ENCODE assay signal across 1 cellular context in genomic region chr10:43436291-43437140, GRCh38.
TF ChIP-seq lines count a peak whose summit lies in the region.

Gene ZNF487, plus strand, starts transcription at chr10:43437111. Its CDS starts 38,703 bp downstream, at chr10:43475814.

TF ChIP-seq in HEK293, 187 proteins besides CTCF, POLR2A, EP300 and RAD21 (continued from another document and continues in another):
- no peak for TF ChIP-seq REST (tag by site-specific recombination; IDR thresholded peaks at IDR 0.05)
- TF ChIP-seq ZNF157 (tag by site-specific recombination; IDR thresholded peaks at IDR 0.05) = no peak
- peak; percentile 94 for TF ChIP-seq KLF10 (tag by site-specific recombination; IDR thresholded peaks at IDR 0.05)
- TF ChIP-seq TSHZ1 (tag by site-specific recombination; IDR thresholded peaks at IDR 0.05; ENCODE audit: borderline replicate concordance) = no peak
- no peak for TF ChIP-seq ZNF140 (tag by site-specific recombination; IDR thresholded peaks at IDR 0.05)
- peak; percentile 97; the same call in 1 of the 2 replicates for TF ChIP-seq KLF8 (tag by site-specific recombination; IDR thresholded peaks at IDR 0.05)
- TF ChIP-seq ZNF362 (tag by site-specific recombination; IDR thresholded peaks at IDR 0.05) = no peak; the same call in 1 of the 2 replicates
- TF ChIP-seq ZSCAN4 (tag by site-specific recombination; IDR thresholded peaks at IDR 0.05) = no peak
- TF ChIP-seq ZNF26 (tag by site-specific recombination; IDR thresholded peaks at IDR 0.05) = no peak
- TF ChIP-seq ZBTB26 (tag by site-specific recombination; optimal IDR thresholded peaks at IDR 0.05) = peak; percentile 90
- TF ChIP-seq ZNF169 (tag by site-specific recombination; IDR thresholded peaks at IDR 0.05) = no peak
- no peak for TF ChIP-seq ZNF48 (tag by site-specific recombination; IDR thresholded peaks at IDR 0.05)
- TF ChIP-seq ZBTB48 (tag by site-specific recombination; IDR thresholded peaks at IDR 0.05) = 0 out of 2 replicates have a peak, but pooled peaks have one; percentile 42
- no peak for TF ChIP-seq ZNF664 (tag by site-specific recombination; IDR thresholded peaks at IDR 0.05)
- peak; percentile 93 for TF ChIP-seq ZBTB20 (tag by site-specific recombination; IDR thresholded peaks at IDR 0.05)
- TF ChIP-seq ZFHX2 (tag by site-specific recombination; conservative IDR thresholded peaks at IDR 0.05) = peak; percentile 65
- no peak for TF ChIP-seq ZNF639 (tag by site-specific recombination; IDR thresholded peaks at IDR 0.05)
- no peak for TF ChIP-seq ZNF280D (tag by site-specific recombination; IDR thresholded peaks at IDR 0.05)
- TF ChIP-seq ZNF24 (tag by site-specific recombination; IDR thresholded peaks at IDR 0.05) = 0 out of 2 replicates have a peak, but pooled peaks have one; percentile 22
- no peak for TF ChIP-seq ZNF792 (tag by site-specific recombination; IDR thresholded peaks at IDR 0.05)
- no peak for TF ChIP-seq ZNF354C (tag by site-specific recombination; IDR thresholded peaks at IDR 0.05; ENCODE audit: borderline replicate concordance, low read depth)
- no peak for TF ChIP-seq ZFP3 (tag by site-specific recombination; IDR thresholded peaks at IDR 0.05; ENCODE audit: low read depth)
- 0 out of 2 replicates have a peak, but pooled peaks have one; percentile 71 for TF ChIP-seq ZNF501 (tag by site-specific recombination; IDR thresholded peaks at IDR 0.05)
- TF ChIP-seq ZNF645 (tag by site-specific recombination; IDR thresholded peaks at IDR 0.05) = no peak
- no peak for TF ChIP-seq ZNF223 (tag by site-specific recombination; IDR thresholded peaks at IDR 0.05)
- TF ChIP-seq OVOL3 (tag by site-specific recombination; IDR thresholded peaks at IDR 0.05) = no peak
- TF ChIP-seq ZNF239 (tag by site-specific recombination; IDR thresholded peaks at IDR 0.05) = no peak
- TF ChIP-seq ZNF768 (tag by site-specific recombination; IDR thresholded peaks at IDR 0.05) = no peak
- no peak for TF ChIP-seq ZNF426 (tag by site-specific recombination; IDR thresholded peaks at IDR 0.05)
- TF ChIP-seq ZNF10 (tag by site-specific recombination; IDR thresholded peaks at IDR 0.05) = no peak
- no peak for TF ChIP-seq ZBTB49 (tag by site-specific recombination; IDR thresholded peaks at IDR 0.05; ENCODE audit: low read depth)
- no peak for TF ChIP-seq ZNF19 (tag by site-specific recombination; IDR thresholded peaks at IDR 0.05; ENCODE audit: low read depth)
- TF ChIP-seq ZNF423 (tag by site-specific recombination; IDR thresholded peaks at IDR 0.05) = 0 out of 2 replicates have a peak, but pooled peaks have one; percentile 17
